In the genomic region with DNA sequence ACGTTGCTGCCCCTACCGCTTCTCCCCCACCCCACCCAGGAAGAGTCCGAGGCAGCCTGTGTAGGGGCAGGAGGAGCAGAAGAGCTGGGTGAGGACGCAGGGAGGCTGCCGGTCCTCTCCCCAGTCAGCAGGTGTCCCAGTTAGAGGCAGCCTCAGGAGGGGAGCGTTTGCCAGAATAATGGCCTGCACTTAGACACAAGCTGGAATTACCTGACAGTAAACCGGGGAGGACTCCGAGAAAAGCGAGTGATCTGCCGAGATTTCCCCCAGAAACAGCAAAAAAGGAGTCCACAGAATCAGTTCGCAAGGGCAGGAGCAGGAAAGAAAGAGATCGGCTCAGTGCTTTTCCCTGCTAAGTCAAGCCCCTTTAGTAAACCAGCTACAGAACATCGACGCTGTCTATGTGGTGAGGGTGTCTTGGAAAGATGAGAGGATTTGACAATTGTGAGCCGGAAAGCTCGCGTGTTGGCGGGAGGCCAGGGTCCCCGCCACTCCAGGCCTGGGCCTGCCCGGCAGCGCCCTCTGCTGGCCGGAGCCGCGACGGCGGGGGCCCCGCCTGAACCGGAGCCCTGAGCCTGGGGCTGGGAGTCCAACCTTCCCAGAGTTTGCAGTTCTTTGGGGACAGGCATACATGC, we compare ENCODE assay signal across 8 cellular contexts. TPM values are rescaled to one million over a fixed set of nuclear protein-coding genes. Genes with fewer than 3 reads are reported as not detected.
DNase-seq lines count a peak whose midpoint lies in the region; ATAC-seq and TF ChIP-seq lines count a peak whose summit lies in the region.

No MANE protein-coding gene starts in this region.

- H3K27me3 Mint-ChIP-seq in IgD-negative memory B cell = peaks cover 4% of the 10 kb centered on the region
- no peaks in the 10 kb centered on the region for H3K27me3 Mint-ChIP-seq in activated T-helper 17 cell treated with anti-CD3 and anti-CD28 coated beads, Interleukin-2, amount 50 U/mL, for 72 hours
- H3K27me3 Mint-ChIP-seq in nephron (ENCODE audit: low read depth) = peaks cover 3% of the 10 kb centered on the region

- H3K9me3 Mint-ChIP-seq in IgD-negative memory B cell (no peaks in the 10 kb centered on the region), nephron (no peaks in the 10 kb centered on the region)
- H3K9me3 Mint-ChIP-seq in activated T-helper 17 cell treated with anti-CD3 and anti-CD28 coated beads, Interleukin-2, amount 50 U/mL, for 72 hours = peaks cover 3% of the 10 kb centered on the region

- H3K27ac ChIP-seq in Peyer's patch = peak overlapping the region; percentile 31 to 79 (median 42)

- no peaks in the 10 kb centered on the region for H3K27me3 ChIP-seq in Peyer's patch

- no peaks in the 10 kb centered on the region for H3K9me3 ChIP-seq in Peyer's patch

- no peaks in the 10 kb centered on the region for H3K36me3 Mint-ChIP-seq in IgD-negative memory B cell
- no peaks in the 10 kb centered on the region for H3K36me3 Mint-ChIP-seq in activated T-helper 17 cell treated with anti-CD3 and anti-CD28 coated beads, Interleukin-2, amount 50 U/mL, for 72 hours (ENCODE audit: low read depth)
- H3K36me3 Mint-ChIP-seq in nephron (ENCODE audit: low read depth) = no peaks in the 10 kb centered on the region

- peak; percentile 61 for DNase-seq in ACHN
- DNase-seq in Peyer's patch = peak; percentile 54 to 90 (median 89)
- DNase-seq in fibroblast of mammary gland (ENCODE audit: low read depth) = peak; percentile 57
- DNase-seq in stimulated activated naive CD8-positive, alpha-beta T cell treated with anti-CD3 and anti-CD28 coated beads, Interleukin-15, Interleukin-2, amounts not matched to agents 100 U/mL and 50 U/mL, for 24 hours = peak; percentile 87

- H3K4me3 ChIP-seq in Peyer's patch = peak overlapping the region; percentile 25 to 58 (median 42)
- peak overlapping the region; percentile 54 for H3K4me3 ChIP-seq in fibroblast of mammary gland (ENCODE audit: control insufficient read depth, low read depth, low read length)

- TF ChIP-seq CTCF in Peyer's patch (IDR thresholded peaks at IDR 0.05) (peak; percentile 72 to 99 (median 96)), fibroblast of mammary gland (conservative IDR thresholded peaks at IDR 0.05; ENCODE audit: control insufficient read depth, insufficient read depth, low read depth, low read length) (no peak), nephron (IDR thresholded peaks at IDR 0.05; ENCODE audit: unreplicated experiment in 3 of 3) (peak; percentile 99)

- peak; percentile 80 for ATAC-seq in GM19023 (IDR thresholded peaks at IDR 0.05; ENCODE audit: unreplicated experiment)
- ATAC-seq in activated T-helper 17 cell treated with anti-CD3 and anti-CD28 coated beads, Interleukin-2, amount 50 U/mL, for 72 hours (replicated peaks) = peak; percentile 96
- ATAC-seq in stimulated activated naive CD8-positive, alpha-beta T cell treated with anti-CD3 and anti-CD28 coated beads, Interleukin-15, Interleukin-2, amounts not matched to agents 100 U/mL and 50 U/mL, for 24 hours = peak; percentile 92

- H3K27ac Mint-ChIP-seq in IgD-negative memory B cell (no peak overlapping the region), nephron (peak overlapping the region; percentile 81 to 91 (median 89))
- H3K27ac Mint-ChIP-seq in activated T-helper 17 cell treated with anti-CD3 and anti-CD28 coated beads, Interleukin-2, amount 50 U/mL, for 72 hours = peak overlapping the region; percentile 66

- peaks cover 0 to 12% (median 0%) of the 10 kb centered on the region in 4 donors for H3K4me1 ChIP-seq in Peyer's patch

- H3K4me3 Mint-ChIP-seq in IgD-negative memory B cell (peak overlapping the region in 3 of 4 donors; percentile 48 to 84 (median 50)), nephron (peak overlapping the region; percentile 71 to 89 (median 78))
- H3K4me3 Mint-ChIP-seq in activated T-helper 17 cell treated with anti-CD3 and anti-CD28 coated beads, Interleukin-2, amount 50 U/mL, for 72 hours = peak overlapping the region; percentile 73

- TF ChIP-seq POLR2A in Peyer's patch (IDR thresholded peaks at IDR 0.05) = peak in 1 of 2 donors; percentile 17

- no peaks in the 10 kb centered on the region for H3K36me3 ChIP-seq in Peyer's patch

- in situ Hi-C loops in ACHN (cut with HindIII; ENCODE audit: low pct_ligation_motif_present, low pct_unique_long_range_greater_than_20kb, low sequenced_read_pairs) = no loop called here

- peaks cover 0 to 2% (median 0%) of the 10 kb centered on the region in 3 donors for H3K4me1 Mint-ChIP-seq in IgD-negative memory B cell
- peaks cover 4% of the 10 kb centered on the region for H3K4me1 Mint-ChIP-seq in activated T-helper 17 cell treated with anti-CD3 and anti-CD28 coated beads, Interleukin-2, amount 50 U/mL, for 72 hours
- peaks cover 43% of the 10 kb centered on the region for H3K4me1 Mint-ChIP-seq in nephron

RNA-seq across cellular contexts. Expression of gene THRSP, which starts 17.7 kb away (rescaled TPM):
- not detected for polyA plus RNA-seq in IgD-negative memory B cell
- 1 to 10 TPM in 1 of 4 donors, not detected in 3; 4.1 TPM for total RNA-seq in Peyer's patch
- total RNA-seq in activated T-helper 17 cell treated with anti-CD3 and anti-CD28 coated beads, Interleukin-2, amount 50 U/mL, for 72 hours = not detected

RNA-seq across cellular contexts. Expression of gene KCTD14, which starts 22.9 kb away (rescaled TPM):
- 0.30 TPM for polyA plus RNA-seq in IgD-negative memory B cell
- total RNA-seq in Peyer's patch = 1 to 10 TPM; 3.3 to 7.1 (median 5.9) TPM
- under 1 TPM in 1 of 2 donors, not detected in 1; 0.21 TPM for total RNA-seq in activated T-helper 17 cell treated with anti-CD3 and anti-CD28 coated beads, Interleukin-2, amount 50 U/mL, for 72 hours

RNA-seq across cellular contexts. Expression of gene NDUFC2, which starts 33.7 kb away (rescaled TPM):
- polyA plus RNA-seq in IgD-negative memory B cell = 174 TPM
- total RNA-seq in Peyer's patch = 100 to 1,000 TPM in 3 of 4 donors, 10 to 100 TPM in 1; 47.0 to 159 (median 117) TPM
- total RNA-seq in activated T-helper 17 cell treated with anti-CD3 and anti-CD28 coated beads, Interleukin-2, amount 50 U/mL, for 72 hours = 100 to 1,000 TPM in 1 of 2 donors, 10 to 100 TPM in 1; 80.5 to 149 TPM

RNA-seq across cellular contexts. Expression of gene INTS4, which starts 51.5 kb away (rescaled TPM):
- 34.6 TPM for polyA plus RNA-seq in IgD-negative memory B cell
- total RNA-seq in Peyer's patch = 10 to 100 TPM; 38.9 to 68.5 (median 57.5) TPM
- 10 to 100 TPM; 63.5 to 73.5 TPM for total RNA-seq in activated T-helper 17 cell treated with anti-CD3 and anti-CD28 coated beads, Interleukin-2, amount 50 U/mL, for 72 hours

Comparison
In these comparisons a context has a peak if more than half of its experiments do, and no peak if none do; other contexts are left out.
1. Peak in every context shown above with its lines: DNase-seq, ATAC-seq, H3K4me3 ChIP-seq and H3K27ac ChIP-seq.
2. H3K27ac Mint-ChIP-seq: peak in activated T-helper 17 cell treated with anti-CD3 and anti-CD28 coated beads, Interleukin-2, amount 50 U/mL, for 72 hours (single experiment) and nephron (3 of 3); none in IgD-negative memory B cell (0 of 3).